In genomic region chr15:52677593-52677992, GRCh38 we compare ENCODE assay signal across 8 cellular contexts. TPM values are rescaled to one million over a fixed set of nuclear protein-coding genes. Genes with fewer than 3 reads are reported as not detected.
DNase-seq lines count a peak whose midpoint lies in the region; ATAC-seq and TF ChIP-seq lines count a peak whose summit lies in the region.

No MANE protein-coding gene starts in this region.

- no peak overlapping the region for H4K8ac ChIP-seq in mesendoderm (ENCODE audit: low read depth, low read length)

- H3K4me2 ChIP-seq in mesendoderm (ENCODE audit: low read length): no peak overlapping the region

- H3K9me3 ChIP-seq in heart left ventricle (no peaks in the 10 kb centered on the region), ascending aorta (no peaks in the 10 kb centered on the region)

- no peak overlapping the region for H2BK120ac ChIP-seq in mesendoderm (ENCODE audit: low read depth, low read length)

- DNase-seq in heart left ventricle: no peak
- DNase-seq in left cardiac atrium: no peak
- no peak for DNase-seq in ascending aorta (ENCODE audit: low spot score in 2 of 2)
- no peak for DNase-seq in mesendoderm
- DNase-seq in SKM-1 (lab: John Stamatoyannopoulos, UW; ENCODE audit: unreplicated experiment): no peak
- DNase-seq in kidney glomerular epithelial cell (lab: John Stamatoyannopoulos, UW): no peak
- no peak for DNase-seq in NOMO-1 treated with DMSO at 0.1 percent for 48 hours (lab: John Stamatoyannopoulos, UW; ENCODE audit: unreplicated experiment)

- no peaks in the 10 kb centered on the region for H3K79me1 ChIP-seq in mesendoderm (ENCODE audit: low read length)

- intact Hi-C loops in heart left ventricle (cut with DNase I) (loop anchor here in 8 of 10 donors (5.0 to 10.0 kb wide), 5 partner anchors 53 to 103 kb away; no protein-coding TSS in a partner anchor), left cardiac atrium (cut with DNase I) (loop anchor here in 1 of 2 donors (5.0 kb wide), 1 partner anchor 35 kb away; no protein-coding TSS in a partner anchor), ascending aorta (cut with DNase I) (loop anchor here (5.0 kb wide), 2 partner anchors 35 to 60 kb away; no protein-coding TSS in a partner anchor)

- H4K5ac ChIP-seq in mesendoderm (ENCODE audit: low read length): no peak overlapping the region

- no peak overlapping the region for H3K18ac ChIP-seq in mesendoderm (ENCODE audit: low read length)

- H3K36me3 ChIP-seq in heart left ventricle: peaks cover 0 to 47% (median 40%) of the 10 kb centered on the region in 9 donors
- peaks cover 19 to 23% of the 10 kb centered on the region in 2 donors for H3K36me3 ChIP-seq in ascending aorta
- H3K36me3 ChIP-seq in mesendoderm (ENCODE audit: control insufficient read depth, insufficient read depth, low read length): no peaks in the 10 kb centered on the region

- no peak overlapping the region for H2AK5ac ChIP-seq in mesendoderm (ENCODE audit: low read length)

- TF ChIP-seq CTCF in heart left ventricle (IDR thresholded peaks at IDR 0.05) (no peak), ascending aorta (IDR thresholded peaks at IDR 0.05) (no peak)

- no peak overlapping the region for H2BK15ac ChIP-seq in mesendoderm (replicated peaks; ENCODE audit: low read depth)

- no peaks in the 10 kb centered on the region for H3K79me2 ChIP-seq in mesendoderm (ENCODE audit: control insufficient read depth, insufficient read depth, low read length)

- ATAC-seq in heart left ventricle (no peak), left cardiac atrium (no peak), HG03108 (IDR thresholded peaks at IDR 0.05; ENCODE audit: unreplicated experiment) (peak; percentile 0)

- no peak for TF ChIP-seq POLR2A in heart left ventricle (IDR thresholded peaks at IDR 0.05)

- peak overlapping the region; percentile 78 for H3K9ac ChIP-seq in mesendoderm (ENCODE audit: low read length)

- WGBS in heart left ventricle, 4 donors: 8 to 9% (median 8%) methylated on average over 2 of the region's 2 CpGs
- WGBS in mesendoderm (ENCODE audit: extremely low coverage, insufficient coverage, low lambda C conversion rate): no CpG with 5 or more reads among the region's 2 CpGs

- H2BK5ac ChIP-seq in mesendoderm (ENCODE audit: low read length): no peak overlapping the region

- peaks cover 7 to 64% (median 47%) of the 10 kb centered on the region in 12 donors for H3K4me1 ChIP-seq in heart left ventricle
- H3K4me1 ChIP-seq in ascending aorta: peaks cover 4 to 18% of the 10 kb centered on the region in 2 donors
- no peaks in the 10 kb centered on the region for H3K4me1 ChIP-seq in mesendoderm (ENCODE audit: control insufficient read depth, low read depth, low read length)

- H3K4me3 ChIP-seq in heart left ventricle (peak overlapping the region; percentile 68 to 95 (median 88)), ascending aorta (peak overlapping the region; percentile 82 to 84), mesendoderm (ENCODE audit: low read length) (no peak overlapping the region)

- H3K4ac ChIP-seq in mesendoderm (ENCODE audit: low read depth, low read length): no peak overlapping the region

- no peak overlapping the region for H3K56ac ChIP-seq in mesendoderm (ENCODE audit: low read length)

- H3K27ac ChIP-seq in heart left ventricle (peak overlapping the region; percentile 93 to 99 (median 97)), ascending aorta (peak overlapping the region; percentile 96 to 97), mesendoderm (ENCODE audit: low read depth, low read length) (peak overlapping the region; percentile 62)

- no peak overlapping the region for H3K23ac ChIP-seq in mesendoderm (ENCODE audit: low read length)

- H3K27me3 ChIP-seq in heart left ventricle (no peaks in the 10 kb centered on the region), ascending aorta (no peaks in the 10 kb centered on the region), mesendoderm (ENCODE audit: insufficient read depth, low read length, poor library complexity) (no peaks in the 10 kb centered on the region)

RNA-seq across cellular contexts. Expression of gene ATOSA, which starts 1.6 kb away (rescaled TPM):
- total RNA-seq in heart left ventricle: 10 to 100 TPM; 21.3 to 51.5 (median 29.8) TPM
- 10 to 100 TPM; 12.2 to 42.7 TPM for polyA plus RNA-seq in heart left ventricle
- 10 to 100 TPM; 24.9 to 27.6 TPM for total RNA-seq in left cardiac atrium
- total RNA-seq in ascending aorta: 29.9 TPM
- 2.5 TPM for polyA plus RNA-seq in mesendoderm (2013, experiment 1 of 2)
- polyA plus RNA-seq in mesendoderm (2013, experiment 2 of 2): 2.4 TPM
